10 cellular contexts compared by ENCODE assay signal in genomic region chr11:65224939-65225283, GRCh38. TPM values are rescaled to one million over a fixed set of nuclear protein-coding genes. Genes with fewer than 3 reads are reported as not detected.
DNase-seq lines count a peak whose midpoint lies in the region; ATAC-seq and TF ChIP-seq lines count a peak whose summit lies in the region.
"Had no signal": no experiment of that assay in that cellular context is flagged by ENCODE, and none has a peak within 500 bp of the region (broad histone marks: within the 10 kb centered on the region; RNA-seq: fewer than 3 reads in every experiment).

No MANE protein-coding gene starts in this region.

- no peaks in the 10 kb centered on the region for H3K27me3 ChIP-seq in BLaER1 treated with 17β-estradiol and CSF1 and Interleukin-3, amounts not matched to agents 10 nM and 100 nM
- H3K27me3 ChIP-seq in OCI-LY1 (ENCODE audit: insufficient read depth, low read length) = peaks cover 1% of the 10 kb centered on the region; the same call in 1 of the 2 replicates
- H3K27me3 ChIP-seq in esophagus squamous epithelium = no peaks in the 10 kb centered on the region

- peak overlapping the region; percentile 41 to 77 (median 72); a peak in 21 of 22 replicates for H3K9ac ChIP-seq in BLaER1 treated with 17β-estradiol and CSF1 and Interleukin-3, amounts not matched to agents 10 nM and 100 nM
- no peak overlapping the region; the same call in 1 of the 2 replicates for H3K9ac ChIP-seq in OCI-LY1 (ENCODE audit: low read length)

- no peaks in the 10 kb centered on the region for H3K79me2 ChIP-seq in OCI-LY1 (ENCODE audit: insufficient read depth, low read length)

- DNase-seq in esophagus squamous epithelium (lab: John Stamatoyannopoulos, UW) = no peak
- peak; percentile 45 for DNase-seq in non-pigmented ciliary epithelial cell (ENCODE audit: low read depth)
- DNase-seq in RPMI8226 = no peak
- DNase-seq in NK-92 (lab: John Stamatoyannopoulos, UW; ENCODE audit: unreplicated experiment) = no peak

- H3K9me2 ChIP-seq in OCI-LY1 (ENCODE audit: low read depth, low read length) = no peaks in the 10 kb centered on the region

- WGBS in esophagus squamous epithelium, 2 donors = no CpG with 5 or more reads among the region's 5 CpGs

- TF ChIP-seq CTCF in OCI-LY1 (IDR thresholded peaks at IDR 0.05; ENCODE audit: low read length) (no peak), esophagus squamous epithelium (IDR thresholded peaks at IDR 0.05) (no peak)

- H3K4me3 ChIP-seq in BLaER1 treated with 17β-estradiol and CSF1 and Interleukin-3, amounts not matched to agents 10 nM and 100 nM = peak overlapping the region; percentile 51 to 75 (median 55); a peak in 15 of 20 replicates
- no peak overlapping the region for H3K4me3 ChIP-seq in OCI-LY1 (ENCODE audit: low read depth, low read length, poor library complexity, severe bottlenecking)
- peak overlapping the region in 2 of 4 donors; percentile 18 to 40 for H3K4me3 ChIP-seq in esophagus squamous epithelium
- H3K4me3 ChIP-seq: SK-N-MC had no signal

- H3K9me3 ChIP-seq in BLaER1 treated with 17β-estradiol and CSF1 and Interleukin-3, amounts not matched to agents 10 nM and 100 nM (replicated peaks in 1 of 11) = no peaks in the 10 kb centered on the region; a peak in 1 of 22 replicates
- H3K9me3 ChIP-seq in OCI-LY1 (ENCODE audit: low read length) (no peaks in the 10 kb centered on the region), esophagus squamous epithelium (no peaks in the 10 kb centered on the region)

- peak overlapping the region; percentile 79 to 98 (median 89) for H3K4me2 ChIP-seq in BLaER1 treated with 17β-estradiol and CSF1 and Interleukin-3, amounts not matched to agents 10 nM and 100 nM
- H3K4me2 ChIP-seq in OCI-LY1 (ENCODE audit: low read length) = peak overlapping the region; percentile 67

- ATAC-seq in HG03571 (IDR thresholded peaks at IDR 0.05; ENCODE audit: unreplicated experiment) = no peak
- ATAC-seq in GM21390 (IDR thresholded peaks at IDR 0.05; ENCODE audit: unreplicated experiment) = no peak

- TF ChIP-seq POLR2A in esophagus squamous epithelium (IDR thresholded peaks at IDR 0.05) = no peak

- peaks cover 42 to 59% (median 48%) of the 10 kb centered on the region in 10 experiments for H3K4me1 ChIP-seq in BLaER1 treated with 17β-estradiol and CSF1 and Interleukin-3, amounts not matched to agents 10 nM and 100 nM
- peaks cover 12% of the 10 kb centered on the region for H3K4me1 ChIP-seq in OCI-LY1 (ENCODE audit: insufficient read depth, low read length, severe bottlenecking)
- peaks cover 10 to 33% (median 18%) of the 10 kb centered on the region in 3 donors for H3K4me1 ChIP-seq in esophagus squamous epithelium

- H4K20me1 ChIP-seq in BLaER1 treated with 17β-estradiol and CSF1 and Interleukin-3, amounts not matched to agents 10 nM and 100 nM = no peaks in the 10 kb centered on the region
- H4K20me1 ChIP-seq in OCI-LY1 (ENCODE audit: insufficient read depth, low read length) = no peaks in the 10 kb centered on the region

- H2AFZ ChIP-seq in OCI-LY1 (ENCODE audit: low read length) = no peak overlapping the region

- H3F3A ChIP-seq in OCI-LY1 (ENCODE audit: insufficient read depth, low read length) = no peaks in the 10 kb centered on the region

- H3K36me3 ChIP-seq in BLaER1 treated with 17β-estradiol and CSF1 and Interleukin-3, amounts not matched to agents 10 nM and 100 nM = 0 out of 22 replicates have a peak, but pooled peaks cover 0 to 4% (median 0%) of the 10 kb centered on the region in 11 experiments
- no peaks in the 10 kb centered on the region for H3K36me3 ChIP-seq in OCI-LY1 (ENCODE audit: insufficient read depth, low read length)
- H3K36me3 ChIP-seq in esophagus squamous epithelium = peaks cover 0 to 24% (median 0%) of the 10 kb centered on the region in 3 donors

- intact Hi-C loops in esophagus squamous epithelium (cut with DNase I) = no loop called here

- H3K27ac ChIP-seq in BLaER1 treated with 17β-estradiol and CSF1 and Interleukin-3, amounts not matched to agents 10 nM and 100 nM = peak overlapping the region; percentile 37 to 76 (median 57); a peak in 19 of 22 replicates
- H3K27ac ChIP-seq in OCI-LY1 (ENCODE audit: low read depth, low read length, poor library complexity, severe bottlenecking) = no peak overlapping the region
- H3K27ac ChIP-seq in esophagus squamous epithelium = peak overlapping the region; percentile 70 to 87 (median 82)
- H3K27ac ChIP-seq: SK-N-MC had no signal

RNA-seq across cellular contexts. Expression of gene POLA2, which starts 36.9 kb away (rescaled TPM):
- total RNA-seq in esophagus squamous epithelium = 10 to 100 TPM in 2 of 4 donors, 1 to 10 TPM in 2; 3.1 to 14.1 (median 10.4) TPM

RNA-seq across cellular contexts. Expression of gene CAPN1, which starts 43.2 kb away (rescaled TPM):
- 100 to 1,000 TPM; 225 to 696 (median 354) TPM for total RNA-seq in esophagus squamous epithelium

RNA-seq across cellular contexts. Expression of gene SPDYC, which starts 54.9 kb away (rescaled TPM):
- total RNA-seq in esophagus squamous epithelium = not detected
- total RNA-seq: mononuclear cell had no signal
